In genomic region chr2:85539361-85540130, GRCh38 we compare ENCODE assay signal across 1 cellular context.
A peak's percentile ranks its signal among the peaks of the same experiment; 100 is the strongest.
TF ChIP-seq lines count a peak whose summit lies in the region.

No MANE protein-coding gene starts in this region.

TF ChIP-seq in HepG2, 621 proteins besides CTCF, POLR2A, EP300 and RAD21 (continued from another document and continues in another):
- TF ChIP-seq ARID4A (CRISPR knock-in tag; IDR thresholded peaks at IDR 0.05; ENCODE audit: borderline replicate concordance) (peak; percentile 95), NFAT5 (CRISPR knock-in tag; IDR thresholded peaks at IDR 0.05) (peak; percentile 59; the same call in 1 of the 2 replicates), FOSL1 (CRISPR knock-in tag; IDR thresholded peaks at IDR 0.05; ENCODE audit: borderline replicate concordance) (no peak), ZNF280B (CRISPR knock-in tag; IDR thresholded peaks at IDR 0.05; ENCODE audit: borderline replicate concordance) (no peak), HIC2 (CRISPR knock-in tag; IDR thresholded peaks at IDR 0.05; ENCODE audit: low read depth) (peak; percentile 64; the same call in 1 of the 2 replicates), ARID3A (IDR thresholded peaks at IDR 0.05; ENCODE audit: low read depth, low read length) (no peak), MEF2D (CRISPR knock-in tag; IDR thresholded peaks at IDR 0.05) (peak; percentile 67; the same call in 1 of the 2 replicates), ZNF431 (CRISPR knock-in tag; IDR thresholded peaks at IDR 0.05; ENCODE audit: borderline replicate concordance, low read depth) (peak; percentile 85), ZFP62 (CRISPR knock-in tag; IDR thresholded peaks at IDR 0.05) (no peak), RFX1 (IDR thresholded peaks at IDR 0.05) (no peak), ATM (IDR thresholded peaks at IDR 0.05; ENCODE audit: borderline replicate concordance) (no peak), THAP11 (CRISPR knock-in tag; IDR thresholded peaks at IDR 0.05) (peak; percentile 34; the same call in 1 of the 2 replicates), ZBTB1 (CRISPR knock-in tag; IDR thresholded peaks at IDR 0.05; ENCODE audit: borderline replicate concordance) (no peak), ZBTB14 (CRISPR knock-in tag; IDR thresholded peaks at IDR 0.05) (peak; percentile 92), ZBTB42 (CRISPR knock-in tag; IDR thresholded peaks at IDR 0.05) (peak; percentile 56; the same call in 1 of the 2 replicates), ARID5B (CRISPR knock-in tag; IDR thresholded peaks at IDR 0.05) (no peak), ZNF749 (CRISPR knock-in tag; IDR thresholded peaks at IDR 0.05; ENCODE audit: borderline replicate concordance) (peak; percentile 87), NBN (conservative IDR thresholded peaks at IDR 0.05) (no peak), LRRFIP1 (CRISPR knock-in tag; conservative IDR thresholded peaks at IDR 0.05) (no peak), CREB1 (IDR thresholded peaks at IDR 0.05) (0 out of 2 replicates have a peak, but pooled peaks have one; percentile 20), CREB1 (CRISPR knock-in tag; IDR thresholded peaks at IDR 0.05) (no peak), ATF5 (CRISPR knock-in tag; IDR thresholded peaks at IDR 0.05; ENCODE audit: low read depth) (no peak; the same call in none of the 2 replicates), SSRP1 (CRISPR knock-in tag; IDR thresholded peaks at IDR 0.05) (peak; percentile 73; the same call in 1 of the 2 replicates), NFE2L1 (CRISPR knock-in tag; IDR thresholded peaks at IDR 0.05; ENCODE audit: borderline replicate concordance) (peak; percentile 84), ZNF354B (CRISPR knock-in tag; IDR thresholded peaks at IDR 0.05) (no peak)
